ENCODE assay signal across 26 cellular contexts in genomic region chr16:9680968-9681367, GRCh38.
"Had no signal": no experiment of that assay in that cellular context is flagged by ENCODE, and none has a peak within 500 bp of the region (broad histone marks: within the 10 kb centered on the region; RNA-seq: fewer than 3 reads in every experiment).

No MANE protein-coding gene starts in this region.

- H3K27me3 ChIP-seq: ovary, sigmoid colon, stomach, thyroid gland, vagina had no signal

- H3K36me3 Mint-ChIP-seq: memory B cell; natural killer cell; stimulated activated effector memory CD8-positive, alpha-beta T cell treated with anti-CD3 and anti-CD28 coated beads, Interleukin-12 subunit alpha, Interleukin-12 subunit beta, amount 100 ng/mL, for 72 hours had no signal

- FAIRE-seq: endothelial cell of umbilical vein, frontal cortex, kidney had no signal

- DNase-seq: dermis blood vessel endothelial cell; effector memory CD4-positive, alpha-beta T cell; erythroblast; esophagus squamous epithelium; kidney; natural killer cell; occipital lobe; ovary; posterior cingulate gyrus; psoas muscle; right cardiac atrium; sigmoid colon; stimulated activated CD4-positive, alpha-beta T cell treated with anti-CD3 and anti-CD28 coated beads, Interleukin-2, amount 100 ng/mL, for 24 hours; stimulated activated CD4-positive, alpha-beta T cell treated with anti-CD3 and anti-CD28 coated beads, Interleukin-4, amount 100 ng/mL, for 24 hours; stimulated activated naive CD4-positive, alpha-beta T cell treated with Interleukin-2 at 50 U/mL for 16 hours; stomach; thyroid gland; trophoblast cell had no signal

- ATAC-seq: left lobe of liver; natural killer cell; psoas muscle; right cardiac atrium; stimulated activated effector memory CD8-positive, alpha-beta T cell treated with anti-CD3 and anti-CD28 coated beads, Interleukin-12 subunit alpha, Interleukin-12 subunit beta, amount 100 ng/mL, for 72 hours had no signal

- H3K27ac Mint-ChIP-seq: memory B cell; natural killer cell; stimulated activated effector memory CD8-positive, alpha-beta T cell treated with anti-CD3 and anti-CD28 coated beads, Interleukin-12 subunit alpha, Interleukin-12 subunit beta, amount 100 ng/mL, for 72 hours had no signal

- H3K4me3 ChIP-seq: coronary artery, esophagus squamous epithelium, lung, ovary, psoas muscle, sigmoid colon, stomach, thyroid gland, vagina had no signal

- H3K4me3 Mint-ChIP-seq: memory B cell; natural killer cell; stimulated activated effector memory CD8-positive, alpha-beta T cell treated with anti-CD3 and anti-CD28 coated beads, Interleukin-12 subunit alpha, Interleukin-12 subunit beta, amount 100 ng/mL, for 72 hours had no signal

- H3K36me3 ChIP-seq: esophagus squamous epithelium, ovary, sigmoid colon, stomach, thyroid gland, vagina had no signal

- H3K9me3 ChIP-seq: ovary, thyroid gland, vagina had no signal

- H3K4me1 Mint-ChIP-seq: memory B cell; natural killer cell; stimulated activated effector memory CD8-positive, alpha-beta T cell treated with anti-CD3 and anti-CD28 coated beads, Interleukin-12 subunit alpha, Interleukin-12 subunit beta, amount 100 ng/mL, for 72 hours had no signal

- H3K27ac ChIP-seq: coronary artery, esophagus squamous epithelium, ovary, psoas muscle, sigmoid colon, stomach, thyroid gland, vagina had no signal

- H3K4me1 ChIP-seq: esophagus squamous epithelium, psoas muscle, sigmoid colon, stomach, vagina had no signal
